Comparison of ENCODE assay signal across 14 cellular contexts in genomic region chr16:22684282-22685161, GRCh38.
A peak's percentile ranks its signal among the peaks of the same experiment; 100 is the strongest.
DNase-seq lines count a peak whose midpoint lies in the region; ATAC-seq and TF ChIP-seq lines count a peak whose summit lies in the region.
"Had no signal": no experiment of that assay in that cellular context is flagged by ENCODE, and none has a peak within 500 bp of the region (broad histone marks: within the 10 kb centered on the region; RNA-seq: fewer than 3 reads in every experiment).

No MANE protein-coding gene starts in this region.

- ATAC-seq in RWPE2 (ENCODE audit: low read depth) (0 out of 3 replicates have a peak, but pooled peaks have one; percentile 39), GM19324 (IDR thresholded peaks at IDR 0.05; ENCODE audit: low FRiP score, unreplicated experiment) (no peak), HG02623 (IDR thresholded peaks at IDR 0.05; ENCODE audit: unreplicated experiment) (no peak)

- H3K4me3 ChIP-seq in RWPE2 (ENCODE audit: severe bottlenecking) (no peak overlapping the region), left ventricle myocardium inferior (no peak overlapping the region), stomach smooth muscle (ENCODE audit: low read length in 2 of 2) (no peak overlapping the region)
- H3K4me3 ChIP-seq: adrenal gland had no signal

- H3K36me3 ChIP-seq in RWPE2 (ENCODE audit: low read depth) (no peaks in the 10 kb centered on the region), left ventricle myocardium inferior (no peaks in the 10 kb centered on the region), stomach smooth muscle (ENCODE audit: control insufficient read depth in 2 of 2, insufficient read depth in 2 of 2, low read length in 2 of 2) (no peaks in the 10 kb centered on the region)
- H3K36me3 ChIP-seq: adrenal gland had no signal

- H3K9me3 ChIP-seq in RWPE2 (ENCODE audit: severe bottlenecking) (peaks cover 6% of the 10 kb centered on the region), left ventricle myocardium inferior (replicated peaks) (peaks cover 24% of the 10 kb centered on the region), stomach smooth muscle (ENCODE audit: control insufficient read depth in 2 of 2, low read length in 2 of 2) (peaks cover 0 to 4% of the 10 kb centered on the region in 2 donors)
- H3K9me3 ChIP-seq: adrenal gland had no signal

- intact Hi-C loops in left ventricle myocardium inferior (cut with micrococcal nuclease): no loop called here

- H3K4me1 ChIP-seq in RWPE2 (ENCODE audit: insufficient read depth, poor library complexity, severe bottlenecking) (no peaks in the 10 kb centered on the region), left ventricle myocardium inferior (peaks cover 28% of the 10 kb centered on the region), stomach smooth muscle (ENCODE audit: control insufficient read depth, insufficient read depth, low read length) (no peaks in the 10 kb centered on the region)
- H3K4me1 ChIP-seq: adrenal gland had no signal

- TF ChIP-seq CTCF in RWPE2 (IDR thresholded peaks at IDR 0.05; ENCODE audit: poor library complexity, severe bottlenecking): no peak
- TF ChIP-seq CTCF in left ventricle myocardium inferior (IDR thresholded peaks at IDR 0.05; ENCODE audit: borderline replicate concordance): no peak

- peak; percentile 34 for DNase-seq in DMS53 (lab: John Stamatoyannopoulos, UW)
- DNase-seq in DMS53 treated with DMSO at 0.1 percent for 48 hours (lab: John Stamatoyannopoulos, UW; ENCODE audit: unreplicated experiment): no peak
- no peak for DNase-seq in RWPE2 (ENCODE audit: low spot score)
- DNase-seq in left ventricle myocardium inferior: no peak
- DNase-seq in NCI-H2029 (lab: John Stamatoyannopoulos, UW): no peak
- DNase-seq: activated CD8-positive, alpha-beta memory T cell treated with anti-CD3 and anti-CD28 coated beads for 24 hours; DMS153; NCI-H1694; T-helper 1 cell had no signal

- no peaks in the 10 kb centered on the region for H3K27me3 ChIP-seq in RWPE2 (ENCODE audit: insufficient read depth, poor library complexity, severe bottlenecking)
- peaks cover 20% of the 10 kb centered on the region for H3K27me3 ChIP-seq in left ventricle myocardium inferior (ENCODE audit: low read depth)
- peaks cover 0 to 4% of the 10 kb centered on the region in 2 donors for H3K27me3 ChIP-seq in stomach smooth muscle (ENCODE audit: control insufficient read depth in 1 of 2, insufficient read depth in 2 of 2, low read length in 2 of 2)
- H3K27me3 ChIP-seq: adrenal gland had no signal

- no peak overlapping the region for H3K27ac ChIP-seq in RWPE2 (ENCODE audit: poor library complexity, severe bottlenecking)
- H3K27ac ChIP-seq in left ventricle myocardium inferior (replicated peaks): peak overlapping the region; percentile 63
- H3K27ac ChIP-seq in stomach smooth muscle (ENCODE audit: low read length): peak overlapping the region; percentile 32
- H3K27ac ChIP-seq: 22Rv1 had no signal

- H3K9ac ChIP-seq in stomach smooth muscle (ENCODE audit: low read length in 2 of 2): no peak overlapping the region
